Comparison of ENCODE assay signal across 1 cellular context in the genomic region with DNA sequence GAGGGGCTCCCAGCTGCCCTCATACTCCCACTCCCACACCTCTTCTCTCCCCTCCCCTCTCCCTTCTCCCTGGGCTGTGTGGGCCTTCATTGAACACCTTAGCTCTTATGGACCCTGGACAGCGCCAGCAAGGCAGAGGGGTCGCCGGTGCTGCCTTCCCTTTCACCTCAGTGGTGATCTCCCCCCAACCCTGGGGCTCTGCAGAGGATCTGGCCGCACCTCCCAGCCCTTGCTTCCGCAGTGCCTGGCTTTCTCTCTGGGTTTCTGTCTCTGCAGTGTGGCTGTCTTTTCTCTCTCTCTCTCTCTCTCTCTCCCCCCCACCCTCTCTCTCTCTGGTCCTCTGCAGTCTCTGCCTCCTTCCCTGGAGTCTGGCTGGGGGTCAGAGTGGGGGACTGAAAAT.
TF ChIP-seq lines count a peak whose summit lies in the region.

No MANE protein-coding gene starts in this region.

TF ChIP-seq in neural cell, 6 proteins besides CTCF, POLR2A, EP300 and RAD21 (continued from another document):
- TF ChIP-seq, protein P1, sequence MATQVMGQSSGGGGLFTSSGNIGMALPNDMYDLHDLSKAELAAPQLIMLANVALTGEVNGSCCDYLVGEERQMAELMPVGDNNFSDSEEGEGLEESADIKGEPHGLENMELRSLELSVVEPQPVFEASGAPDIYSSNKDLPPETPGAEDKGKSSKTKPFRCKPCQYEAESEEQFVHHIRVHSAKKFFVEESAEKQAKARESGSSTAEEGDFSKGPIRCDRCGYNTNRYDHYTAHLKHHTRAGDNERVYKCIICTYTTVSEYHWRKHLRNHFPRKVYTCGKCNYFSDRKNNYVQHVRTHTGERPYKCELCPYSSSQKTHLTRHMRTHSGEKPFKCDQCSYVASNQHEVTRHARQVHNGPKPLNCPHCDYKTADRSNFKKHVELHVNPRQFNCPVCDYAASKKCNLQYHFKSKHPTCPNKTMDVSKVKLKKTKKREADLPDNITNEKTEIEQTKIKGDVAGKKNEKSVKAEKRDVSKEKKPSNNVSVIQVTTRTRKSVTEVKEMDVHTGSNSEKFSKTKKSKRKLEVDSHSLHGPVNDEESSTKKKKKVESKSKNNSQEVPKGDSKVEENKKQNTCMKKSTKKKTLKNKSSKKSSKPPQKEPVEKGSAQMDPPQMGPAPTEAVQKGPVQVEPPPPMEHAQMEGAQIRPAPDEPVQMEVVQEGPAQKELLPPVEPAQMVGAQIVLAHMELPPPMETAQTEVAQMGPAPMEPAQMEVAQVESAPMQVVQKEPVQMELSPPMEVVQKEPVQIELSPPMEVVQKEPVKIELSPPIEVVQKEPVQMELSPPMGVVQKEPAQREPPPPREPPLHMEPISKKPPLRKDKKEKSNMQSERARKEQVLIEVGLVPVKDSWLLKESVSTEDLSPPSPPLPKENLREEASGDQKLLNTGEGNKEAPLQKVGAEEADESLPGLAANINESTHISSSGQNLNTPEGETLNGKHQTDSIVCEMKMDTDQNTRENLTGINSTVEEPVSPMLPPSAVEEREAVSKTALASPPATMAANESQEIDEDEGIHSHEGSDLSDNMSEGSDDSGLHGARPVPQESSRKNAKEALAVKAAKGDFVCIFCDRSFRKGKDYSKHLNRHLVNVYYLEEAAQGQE (IDR thresholded peaks at IDR 0.05; ENCODE audit: borderline replicate concordance), result peak; percentile 19
- no peak for TF ChIP-seq EZH2 (IDR thresholded peaks at IDR 0.05; ENCODE audit: borderline replicate concordance, insufficient read depth, low read length, poor library complexity, severe bottlenecking)
